ENCODE assay signal across 8 cellular contexts in the genomic region with DNA sequence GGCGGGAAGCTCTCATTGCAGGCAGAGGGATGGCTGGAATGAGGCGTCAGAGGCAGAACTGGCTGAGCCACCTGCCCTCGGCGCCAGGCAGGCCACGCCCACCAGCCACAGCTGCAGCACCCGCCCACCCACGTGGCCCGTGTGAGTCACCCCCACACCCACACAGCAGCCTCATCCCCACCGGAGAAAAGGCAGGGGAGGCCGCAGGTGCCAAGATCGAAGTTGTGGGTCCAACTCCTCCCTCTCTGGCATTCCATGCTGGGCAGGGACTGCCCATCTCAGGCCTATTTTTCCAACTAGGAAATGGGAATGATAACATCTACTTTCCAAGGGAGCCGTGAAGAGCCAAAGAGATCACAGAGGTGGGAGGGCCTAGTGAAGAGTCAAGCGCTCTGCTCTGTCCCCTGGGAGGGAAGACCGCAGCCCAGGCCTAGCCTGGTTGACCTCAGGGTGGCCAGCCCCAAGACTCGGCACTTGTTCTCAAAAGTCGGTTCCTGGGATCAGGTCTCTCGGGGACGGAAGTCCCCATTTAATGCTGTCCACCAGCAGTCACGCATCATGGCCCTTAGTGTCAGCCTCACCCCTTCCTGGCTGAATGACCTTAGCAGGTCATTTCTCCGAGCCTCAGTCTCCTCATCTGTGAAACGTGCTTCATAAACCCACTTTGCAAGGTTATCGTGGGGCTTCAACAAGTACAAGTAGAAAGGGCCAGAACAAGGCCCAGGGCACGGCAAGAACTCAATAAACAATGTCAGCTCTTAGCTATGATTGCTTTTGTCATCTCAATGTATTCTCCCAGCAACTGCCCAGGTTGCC. TPM values are rescaled to one million over a fixed set of nuclear protein-coding genes. Genes with fewer than 3 reads are reported as not detected.
DNase-seq lines count a peak whose midpoint lies in the region; ATAC-seq and TF ChIP-seq lines count a peak whose summit lies in the region.
"Had no signal": no experiment of that assay in that cellular context is flagged by ENCODE, and none has a peak within 500 bp of the region (broad histone marks: within the 10 kb centered on the region; RNA-seq: fewer than 3 reads in every experiment).

A gene (minus strand): TSS at position 45 of the 816 bp plus-strand sequence. CDS start 2,962 bp downstream, outside the sequence.

- no peak within 1 kb of the TSS for H3K27ac ChIP-seq in left lung
- no peak within 1 kb of the TSS for H3K27ac ChIP-seq in WERI-Rb-1
- H3K27ac ChIP-seq: VCaP had no signal

- H3K9me3 ChIP-seq in MG63, result no peaks in the 10 kb centered on the region
- no peaks in the 10 kb centered on the region for H3K9me3 ChIP-seq in left lung
- H3K9me3 ChIP-seq in WERI-Rb-1 (ENCODE audit: severe bottlenecking), result no peaks in the 10 kb centered on the region

- TF ChIP-seq CTCF in left lung (IDR thresholded peaks at IDR 0.05), result no peak
- TF ChIP-seq CTCF in WERI-Rb-1 (IDR thresholded peaks at IDR 0.05; ENCODE audit: low read depth, low read length), result no peak

- no peaks in the 10 kb centered on the region for H3K27me3 ChIP-seq in MG63
- H3K27me3 ChIP-seq in left lung, result peaks cover 0 to 52% of the 10 kb centered on the region in 2 donors
- no peaks in the 10 kb centered on the region for H3K27me3 ChIP-seq in WERI-Rb-1 (ENCODE audit: insufficient read depth, low read depth, severe bottlenecking)

- ATAC-seq in GM19455 (IDR thresholded peaks at IDR 0.05; ENCODE audit: unreplicated experiment) (peak; percentile 40), left lung (peak; percentile 94)

- intact Hi-C loops in left lung (cut with DNase I), result no loop called here

- no peaks in the 10 kb centered on the region for H3K36me3 ChIP-seq in MG63
- no peaks in the 10 kb centered on the region for H3K36me3 ChIP-seq in left lung
- H3K36me3 ChIP-seq in WERI-Rb-1, result no peaks in the 10 kb centered on the region

- no peaks in the 10 kb centered on the region for H3K4me1 ChIP-seq in left lung

- DNase-seq in MG63 (peak; percentile 83), left lung (peak; percentile 64 to 88), NCI-H82 (lab: John Stamatoyannopoulos, UW) (no peak), WERI-Rb-1 (no peak)
- peak; percentile 75 to 85 for DNase-seq in activated T-cell treated with anti-CD3 and anti-CD28 coated beads, Interleukin-2, amount 50 U/mL, for 48 hours
- peak; percentile 74 for DNase-seq in stimulated activated CD8-positive, alpha-beta memory T cell treated with anti-CD3 and anti-CD28 coated beads, Interleukin-4, amount 100 ng/mL, for 48 hours

- no peak within 1 kb of the TSS for H3K4me3 ChIP-seq in MG63
- H3K4me3 ChIP-seq in left lung, result no peak within 1 kb of the TSS
- no peak within 1 kb of the TSS for H3K4me3 ChIP-seq in WERI-Rb-1 (ENCODE audit: low read depth, low read length)

RNA-seq across cellular contexts. Expression of the gene that starts here (rescaled TPM):
- 0.07 TPM in 1 of 2 replicates, not detected in the other for total RNA-seq in MG63 (2014; rRNA removed; shearing (Covaris generic); ENCODE audit: low replicate concordance)
- under 1 TPM; 0.55 to 0.58 TPM for total RNA-seq in left lung

Comparison
In these comparisons a context has a peak if more than half of its experiments do, and no peak if none do; other contexts are left out.
1. Peak in DNase-seq in MG63; RNA of the gene not detected or under 1 TPM.
2. Peak in DNase-seq and ATAC-seq in left lung; RNA of the gene not detected or under 1 TPM.
3. DNase-seq: peak in activated T-cell treated with anti-CD3 and anti-CD28 coated beads, Interleukin-2, amount 50 U/mL, for 48 hours (2 of 2) and stimulated activated CD8-positive, alpha-beta memory T cell treated with anti-CD3 and anti-CD28 coated beads, Interleukin-4, amount 100 ng/mL, for 48 hours (single experiment); none in NCI-H82 (single experiment) and WERI-Rb-1 (single experiment).